8 cellular contexts compared by ENCODE assay signal in genomic region chr22:39514373-39514973, GRCh38. TPM values are rescaled to one million over a fixed set of nuclear protein-coding genes. Genes with fewer than 3 reads are reported as not detected.
DNase-seq lines count a peak whose midpoint lies in the region; ATAC-seq, FAIRE-seq and TF ChIP-seq lines count a peak whose summit lies in the region.

No MANE protein-coding gene starts in this region.

- POLR2A ChIA-PET in RWPE1 (lab: Yijun Ruan, JAX; ENCODE audit: low non-redundant PET) (no interaction called here), K562 (lab: Yijun Ruan, JAX) (interaction anchor here (0.7 to 2.1 kb wide), 8 partner anchors 9 to 917 kb away, joined by 3 to 6 read pairs (median 3); partner anchors contain the start of gene MIEF1)

- H3K4me1 ChIP-seq in K562 (replicated peaks in 1 of 2; ENCODE audit: control insufficient read depth in 2 of 2, insufficient read depth in 2 of 2, low read length in 2 of 2) (peaks cover 12 to 18% of the 10 kb centered on the region in 2 experiments; a peak in 3 of 5 replicates), tibial artery (peaks cover 0 to 13% (median 12%) of the 10 kb centered on the region in 4 donors)

- TF ChIP-seq EP300 in K562 (IDR thresholded peaks at IDR 0.05; ENCODE audit: low read length): no peak

- TF ChIP-seq CTCF in RWPE1 (conservative IDR thresholded peaks at IDR 0.05; ENCODE audit: low read depth) (peak; percentile 71), K562 (IDR thresholded peaks at IDR 0.05 in 2 of 3, conservative IDR thresholded peaks at IDR 0.05 in 1 of 3; ENCODE audit: insufficient read depth in 2 of 3, low read depth in 1 of 3, low read length in 3 of 3) (peak; percentile 47 to 74 (median 69); a peak in 5 of 6 replicates), tibial artery (IDR thresholded peaks at IDR 0.05) (peak; percentile 64)

- no peaks in the 10 kb centered on the region for H3K9me3 ChIP-seq in K562 (replicated peaks; ENCODE audit: control insufficient read depth, insufficient read depth, low read depth, low read length)
- H3K9me3 ChIP-seq in tibial artery: no peaks in the 10 kb centered on the region

- no peak overlapping the region for H3K9ac ChIP-seq in K562 (ENCODE audit: insufficient read depth in 1 of 2, low read depth in 2 of 2, low read length in 2 of 2)

- no peak overlapping the region for H2AFZ ChIP-seq in K562 (ENCODE audit: low read depth, low read length)

- peaks cover 9% of the 10 kb centered on the region for H4K20me1 ChIP-seq in K562 (replicated peaks; ENCODE audit: control insufficient read depth, insufficient read depth, low read length)

- in situ Hi-C loops in K562 (cut with MboI) (no loop called here), KBM-7 (cut with MboI; ENCODE audit: low pct_unique_long_range_greater_than_20kb, low sequenced_read_pairs) (loop anchor here (25.0 kb wide), 1 partner anchor 352 kb away; the partner anchor contains the start of gene CBX7)

- peaks cover 54% of the 10 kb centered on the region for H3K79me2 ChIP-seq in K562 (ENCODE audit: control insufficient read depth, insufficient read depth, low read length)

- ATAC-seq in K562 (peak; percentile 26; the same call in 1 of the 3 replicates), left lobe of liver (peak; percentile 69), HG03378 (IDR thresholded peaks at IDR 0.05; ENCODE audit: unreplicated experiment) (no peak)

- FAIRE-seq in K562 (lab: Jason Lieb, UNC): peak; percentile 32

- TF ChIP-seq POLR2A in K562 (conservative IDR thresholded peaks at IDR 0.05): no peak

- H3K27ac ChIP-seq in RWPE1 (peak overlapping the region; percentile 23; the same call in 1 of the 2 replicates), K562 (ENCODE audit: extremely low read depth, low read depth, low read length) (no peak overlapping the region), tibial artery (no peak overlapping the region)

- no peaks in the 10 kb centered on the region for H3K27me3 ChIP-seq in K562 (ENCODE audit: control insufficient read depth in 2 of 2, insufficient read depth in 2 of 2, low read length in 2 of 2)
- H3K27me3 ChIP-seq in tibial artery: no peaks in the 10 kb centered on the region

- no TSS peak for BruUV-seq in K562 (replicated peaks; lab: Mats Ljungman, UMichigan)

- H3K36me3 ChIP-seq in K562 (ENCODE audit: control insufficient read depth, insufficient read depth, low read length) (peaks cover 81% of the 10 kb centered on the region), tibial artery (peaks cover 49 to 81% (median 54%) of the 10 kb centered on the region in 3 donors)

- WGBS in K562 (ENCODE audit: insufficient coverage, low coverage, missing lambda C conversion rate): 55% methylated on average over 6 of the region's 8 CpGs

- no peak overlapping the region for H3K4me2 ChIP-seq in K562 (ENCODE audit: insufficient read depth, low read length)

- H3K4me3 ChIP-seq in K562: no peak overlapping the region
- H3K4me3 ChIP-seq in tibial artery: no peak overlapping the region

- CTCF ChIA-PET in RWPE1 (lab: Yijun Ruan, JAX): interaction anchor here (0.6 to 1.1 kb wide), 4 partner anchors 10 to 172 kb away, joined by 3 read pairs; partner anchors contain the start of gene MIEF1
- CTCF ChIA-PET in K562 (lab: Yijun Ruan, JAX; ENCODE audit: low intra/inter-chr PET ratio): interaction anchor here (0.9 to 1.7 kb wide), 2 partner anchors 19 to 21 kb away, joined by 3 to 8 read pairs; no protein-coding TSS in a partner anchor

- H3K9me1 ChIP-seq in K562 (ENCODE audit: control insufficient read depth, insufficient read depth, low read length): no peaks in the 10 kb centered on the region

- TF ChIP-seq RAD21 in K562 (CRISPR knock-in tag; conservative IDR thresholded peaks at IDR 0.05 in 1 of 2, IDR thresholded peaks at IDR 0.05 in 1 of 2): peak; percentile 32 to 52; a peak in 3 of 4 replicates

- DNase-seq in SKM-1 treated with dmso at 0.1 percent for 144 hours (lab: John Stamatoyannopoulos, UW; ENCODE audit: unreplicated experiment): peak; percentile 54
- no peak for DNase-seq in SKM-1 (lab: John Stamatoyannopoulos, UW; ENCODE audit: unreplicated experiment)
- DNase-seq in RWPE1 (ENCODE audit: low spot score): no peak
- no peak for DNase-seq in K562 (ENCODE audit: extremely low read depth in 1 of 4, low spot score in 3 of 4)
- DNase-seq in left lobe of liver (ENCODE audit: low spot score): no peak
- DNase-seq in tibial artery: peak in 1 of 2 donors; percentile 66
- no peak for DNase-seq in KBM-7

- intact Hi-C loops in K562 (cut with micrococcal nuclease) (no loop called here), tibial artery (cut with DNase I; ENCODE audit: low total_unique reads) (loop anchor here (10.0 kb wide), 1 partner anchor 340 kb away; no protein-coding TSS in a partner anchor)

RNA-seq across cellular contexts. Expression of gene ATF4, which starts 5.9 kb away (rescaled TPM):
- total RNA-seq in K562 (2011; cell fraction: chromatin; rRNA removed; ENCODE audit: low replicate concordance): 183 and 296 TPM in 2 replicates
- total RNA-seq in K562 (2011; cell fraction: nucleolus; rRNA removed): 255 and 271 TPM in 2 replicates
- 227 and 246 TPM in 2 replicates for total RNA-seq in K562 (2011; cell fraction: nucleoplasm; rRNA removed)
- 311 and 355 TPM in 2 replicates for total RNA-seq in K562 (2014; rRNA removed)
- total RNA-seq in K562 (2014; rRNA removed; fragmentation: Illumina TruSeq; extraction: Trizol): 320 and 405 TPM in 2 replicates
- 153 and 156 TPM in 2 replicates for total RNA-seq in K562 (2015; rRNA removed; fragmentation: Illumina TruSeq; extraction: Trizol)
- 308 and 361 TPM in 2 replicates for total RNA-seq in K562 (2021)
- 669 and 756 TPM in 2 replicates for polyA plus RNA-seq in K562 (2011; rRNA removed)
- 757 and 998 TPM in 2 replicates for polyA plus RNA-seq in K562 (2011; cell fraction: cytosol; rRNA removed)
- 651 and 768 TPM in 2 replicates for polyA plus RNA-seq in K562 (2011; cell fraction: nucleus; rRNA removed)
- 264 and 832 TPM in 2 replicates for polyA plus RNA-seq in K562 (2012)
- polyA plus RNA-seq in K562 (2014; fragmentation: Illumina TruSeq; extraction: Trizol): 528 and 598 TPM in 2 replicates
- polyA plus RNA-seq in K562 (2014; fragmentation: Nextera tagmentation; extraction: Ambion mirVana): 100 to 1,000 TPM in 1 of 2 experiments, 10 to 100 TPM in 1; 93.1 to 125 TPM
- polyA plus RNA-seq in K562 (2014; rRNA removed): 638 and 723 TPM in 2 replicates
- 190 and 217 TPM in 2 replicates for polyA minus RNA-seq in K562 (2011; rRNA and poly(A)+ RNA removed)
- 89.9 and 115 TPM in 2 replicates for polyA minus RNA-seq in K562 (2011; cell fraction: cytosol; rRNA and poly(A)+ RNA removed)
- 99.2 and 197 TPM in 2 replicates for polyA minus RNA-seq in K562 (2011; cell fraction: nucleus; rRNA and poly(A)+ RNA removed)
- 134 TPM for total RNA-seq in left lobe of liver

RNA-seq across cellular contexts. Expression of gene MIEF1, which starts 12.4 kb away (rescaled TPM):
- 31.0 and 48.3 TPM in 2 replicates for total RNA-seq in K562 (2011; cell fraction: chromatin; rRNA removed; ENCODE audit: low replicate concordance)
- 30.9 and 36.7 TPM in 2 replicates for total RNA-seq in K562 (2011; cell fraction: nucleolus; rRNA removed)
- 33.9 and 34.4 TPM in 2 replicates for total RNA-seq in K562 (2011; cell fraction: nucleoplasm; rRNA removed)
- total RNA-seq in K562 (2014; rRNA removed) (25.5 and 28.3 TPM in 2 replicates), K562 (2014; rRNA removed; fragmentation: Illumina TruSeq; extraction: Trizol) (28.6 and 29.0 TPM in 2 replicates), K562 (2015; rRNA removed; fragmentation: Illumina TruSeq; extraction: Trizol) (26.8 and 27.1 TPM in 2 replicates), K562 (2021) (51.8 and 54.3 TPM in 2 replicates), left lobe of liver (26.1 TPM)
- polyA plus RNA-seq in K562 (2011; rRNA removed) (20.0 and 21.7 TPM in 2 replicates), K562 (2014; fragmentation: Illumina TruSeq; extraction: Trizol) (37.7 and 40.8 TPM in 2 replicates), K562 (2014; fragmentation: Nextera tagmentation; extraction: Ambion mirVana) (10 to 100 TPM; 10.9 to 13.1 TPM), K562 (2014; rRNA removed) (23.6 and 29.1 TPM in 2 replicates)
- polyA plus RNA-seq in K562 (2011; cell fraction: cytosol; rRNA removed): 23.2 and 29.6 TPM in 2 replicates
- polyA plus RNA-seq in K562 (2011; cell fraction: nucleus; rRNA removed): 13.3 and 18.3 TPM in 2 replicates
- 23.3 and 33.4 TPM in 2 replicates for polyA plus RNA-seq in K562 (2012)
- 31.6 and 37.3 TPM in 2 replicates for polyA minus RNA-seq in K562 (2011; rRNA and poly(A)+ RNA removed)
- polyA minus RNA-seq in K562 (2011; cell fraction: cytosol; rRNA and poly(A)+ RNA removed): 23.3 and 24.0 TPM in 2 replicates
- polyA minus RNA-seq in K562 (2011; cell fraction: nucleus; rRNA and poly(A)+ RNA removed): 13.6 and 15.8 TPM in 2 replicates

RNA-seq across cellular contexts. Expression of gene RPS19BP1, which starts 18.1 kb away (rescaled TPM):
- 27.9 and 59.9 TPM in 2 replicates for total RNA-seq in K562 (2011; cell fraction: chromatin; rRNA removed; ENCODE audit: low replicate concordance)
- total RNA-seq in K562 (2011; cell fraction: nucleolus; rRNA removed): 57.2 and 59.7 TPM in 2 replicates
- 42.7 and 46.9 TPM in 2 replicates for total RNA-seq in K562 (2011; cell fraction: nucleoplasm; rRNA removed)
- 223 and 264 TPM in 2 replicates for total RNA-seq in K562 (2014; rRNA removed)
- 33.0 and 44.9 TPM in 2 replicates for total RNA-seq in K562 (2014; rRNA removed; fragmentation: Illumina TruSeq; extraction: Trizol)
- 84.3 and 93.3 TPM in 2 replicates for total RNA-seq in K562 (2015; rRNA removed; fragmentation: Illumina TruSeq; extraction: Trizol)
- total RNA-seq in K562 (2021): 109 and 110 TPM in 2 replicates
- polyA plus RNA-seq in K562 (2011; rRNA removed): 75.6 and 90.4 TPM in 2 replicates
- polyA plus RNA-seq in K562 (2011; cell fraction: cytosol; rRNA removed): 89.9 and 177 TPM in 2 replicates
- polyA plus RNA-seq in K562 (2011; cell fraction: nucleus; rRNA removed): 53.3 and 77.5 TPM in 2 replicates
- polyA plus RNA-seq in K562 (2012): 85.4 and 89.3 TPM in 2 replicates
- polyA plus RNA-seq in K562 (2014; fragmentation: Illumina TruSeq; extraction: Trizol): 29.0 and 64.7 TPM in 2 replicates
- polyA plus RNA-seq in K562 (2014; fragmentation: Nextera tagmentation; extraction: Ambion mirVana): 1 to 10 TPM; 3.0 to 8.2 TPM
- 216 and 229 TPM in 2 replicates for polyA plus RNA-seq in K562 (2014; rRNA removed)
- 12.0 and 12.6 TPM in 2 replicates for polyA minus RNA-seq in K562 (2011; rRNA and poly(A)+ RNA removed)
- polyA minus RNA-seq in K562 (2011; cell fraction: cytosol; rRNA and poly(A)+ RNA removed): 14.5 and 18.6 TPM in 2 replicates
- polyA minus RNA-seq in K562 (2011; cell fraction: nucleus; rRNA and poly(A)+ RNA removed): 16.3 and 27.0 TPM in 2 replicates
- total RNA-seq in left lobe of liver: 50.1 TPM

RNA-seq across cellular contexts. Expression of gene CACNA1I, which starts 56.1 kb away (rescaled TPM):
- total RNA-seq in K562 (2011; cell fraction: chromatin; rRNA removed; ENCODE audit: low replicate concordance): 3.5 and 12.7 TPM in 2 replicates
- 3.9 and 6.0 TPM in 2 replicates for total RNA-seq in K562 (2011; cell fraction: nucleolus; rRNA removed)
- total RNA-seq in K562 (2011; cell fraction: nucleoplasm; rRNA removed): 3.4 and 3.6 TPM in 2 replicates
- 0.24 and 0.32 TPM in 2 replicates for total RNA-seq in K562 (2014; rRNA removed)
- total RNA-seq in K562 (2014; rRNA removed; fragmentation: Illumina TruSeq; extraction: Trizol): 0.06 and 0.07 TPM in 2 replicates
- 0.11 TPM in 2 replicates for total RNA-seq in K562 (2015; rRNA removed; fragmentation: Illumina TruSeq; extraction: Trizol)
- 0.45 and 0.78 TPM in 2 replicates for total RNA-seq in K562 (2021)
- polyA plus RNA-seq in K562 (2011; rRNA removed): 0.22 and 0.79 TPM in 2 replicates
- 0.13 and 1.0 TPM in 2 replicates for polyA plus RNA-seq in K562 (2011; cell fraction: cytosol; rRNA removed)
- polyA plus RNA-seq in K562 (2011; cell fraction: nucleus; rRNA removed): 1.9 and 12.3 TPM in 2 replicates
- 0.56 and 0.90 TPM in 2 replicates for polyA plus RNA-seq in K562 (2012)
- polyA plus RNA-seq in K562 (2014; fragmentation: Illumina TruSeq; extraction: Trizol): 0.30 and 0.31 TPM in 2 replicates
- under 1 TPM in 1 of 2 experiments, not detected in 1; 0.01 TPM for polyA plus RNA-seq in K562 (2014; fragmentation: Nextera tagmentation; extraction: Ambion mirVana)
- polyA plus RNA-seq in K562 (2014; rRNA removed): 0.31 and 0.41 TPM in 2 replicates
- polyA minus RNA-seq in K562 (2011; rRNA and poly(A)+ RNA removed): 0.09 and 0.74 TPM in 2 replicates
- 0.27 and 1.0 TPM in 2 replicates for polyA minus RNA-seq in K562 (2011; cell fraction: cytosol; rRNA and poly(A)+ RNA removed)
- 0.56 and 2.4 TPM in 2 replicates for polyA minus RNA-seq in K562 (2011; cell fraction: nucleus; rRNA and poly(A)+ RNA removed)
- 0.05 TPM for total RNA-seq in left lobe of liver

RNA-seq across cellular contexts. Expression of gene MGAT3, which starts 57.7 kb away (rescaled TPM):
- 6.4 and 13.2 TPM in 2 replicates for total RNA-seq in K562 (2011; cell fraction: chromatin; rRNA removed; ENCODE audit: low replicate concordance)
- total RNA-seq in K562 (2011; cell fraction: nucleolus; rRNA removed): 12.2 and 15.0 TPM in 2 replicates
- 10.2 and 10.6 TPM in 2 replicates for total RNA-seq in K562 (2011; cell fraction: nucleoplasm; rRNA removed)
- total RNA-seq in K562 (2014; rRNA removed): 4.6 and 5.7 TPM in 2 replicates
- total RNA-seq in K562 (2014; rRNA removed; fragmentation: Illumina TruSeq; extraction: Trizol): 2.8 and 3.5 TPM in 2 replicates
- 4.3 and 4.6 TPM in 2 replicates for total RNA-seq in K562 (2015; rRNA removed; fragmentation: Illumina TruSeq; extraction: Trizol)
- 11.4 and 11.5 TPM in 2 replicates for total RNA-seq in K562 (2021)
- 6.6 and 6.8 TPM in 2 replicates for polyA plus RNA-seq in K562 (2011; rRNA removed)
- polyA plus RNA-seq in K562 (2011; cell fraction: cytosol; rRNA removed): 8.2 and 17.9 TPM in 2 replicates
- 6.0 and 12.6 TPM in 2 replicates for polyA plus RNA-seq in K562 (2011; cell fraction: nucleus; rRNA removed)
- 4.6 and 7.2 TPM in 2 replicates for polyA plus RNA-seq in K562 (2012)
- 4.2 and 5.4 TPM in 2 replicates for polyA plus RNA-seq in K562 (2014; fragmentation: Illumina TruSeq; extraction: Trizol)
- polyA plus RNA-seq in K562 (2014; fragmentation: Nextera tagmentation; extraction: Ambion mirVana): under 1 TPM; 0.10 to 0.18 TPM
- polyA plus RNA-seq in K562 (2014; rRNA removed): 6.0 and 7.0 TPM in 2 replicates
- polyA minus RNA-seq in K562 (2011; rRNA and poly(A)+ RNA removed): 10.3 and 15.4 TPM in 2 replicates
- polyA minus RNA-seq in K562 (2011; cell fraction: cytosol; rRNA and poly(A)+ RNA removed): 18.6 and 19.4 TPM in 2 replicates
- polyA minus RNA-seq in K562 (2011; cell fraction: nucleus; rRNA and poly(A)+ RNA removed): 4.6 and 5.1 TPM in 2 replicates
- total RNA-seq in left lobe of liver: 0.13 TPM
